12 cellular contexts compared by ENCODE assay signal in the genomic region with DNA sequence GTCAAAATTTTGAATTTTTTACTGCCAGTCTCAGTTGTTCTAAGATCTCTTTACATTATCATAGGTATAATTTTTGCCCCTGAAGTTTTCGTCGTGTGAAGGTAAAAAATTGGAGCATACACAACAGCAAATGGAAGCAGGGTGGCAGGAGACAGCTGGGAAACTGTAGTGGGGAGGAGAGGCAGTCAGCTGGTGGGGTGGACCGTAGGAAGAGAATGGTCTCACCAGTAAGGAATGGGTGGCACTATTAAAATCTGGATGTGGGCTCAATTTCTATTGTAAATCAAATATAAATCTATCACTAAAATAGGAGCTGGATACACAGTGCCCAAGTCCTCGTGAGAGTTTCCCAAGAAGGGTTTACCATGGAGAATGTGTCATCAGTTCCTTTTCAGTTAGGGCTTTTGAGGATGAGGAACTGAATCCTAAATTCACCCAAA. TPM values are rescaled to one million over a fixed set of nuclear protein-coding genes. Genes with fewer than 3 reads are reported as not detected.
A peak's percentile ranks its signal among the peaks of the same experiment; 100 is the strongest.
DNase-seq lines count a peak whose midpoint lies in the region; ATAC-seq and TF ChIP-seq lines count a peak whose summit lies in the region.
"Had no signal": no experiment of that assay in that cellular context is flagged by ENCODE, and none has a peak within 500 bp of the region (broad histone marks: within the 10 kb centered on the region; RNA-seq: fewer than 3 reads in every experiment).

No MANE protein-coding gene starts in this region.

- H3K9ac ChIP-seq in fibroblast of lung (ENCODE audit: insufficient read depth, low read length): no peak overlapping the region

- H3K27ac ChIP-seq in GM23338 (ENCODE audit: low read depth): no peak overlapping the region
- peak overlapping the region; percentile 29 for H3K27ac ChIP-seq in fibroblast of lung (ENCODE audit: insufficient read depth, low read length)
- H3K27ac ChIP-seq in dorsolateral prefrontal cortex: no peak overlapping the region

- H3K9me2 ChIP-seq in GM23338 (ENCODE audit: insufficient read depth): no peaks in the 10 kb centered on the region

- H3K27me3 ChIP-seq in GM23338 (ENCODE audit: insufficient read depth): no peaks in the 10 kb centered on the region
- no peaks in the 10 kb centered on the region for H3K27me3 ChIP-seq in fibroblast of lung (ENCODE audit: control insufficient read depth, insufficient read depth, low read length)
- no peaks in the 10 kb centered on the region for H3K27me3 ChIP-seq in dorsolateral prefrontal cortex

- H3K9me3 ChIP-seq in fibroblast of lung (ENCODE audit: control insufficient read depth, insufficient read depth, low read depth, low read length): no peaks in the 10 kb centered on the region

- H3K4me3 ChIP-seq in GM23338 (no peak overlapping the region), fibroblast of lung (replicated peaks in 1 of 4; ENCODE audit: control extremely low read depth in 1 of 4, insufficient read depth in 1 of 4, low read depth in 3 of 4, low read length in 4 of 4) (no peak overlapping the region), dorsolateral prefrontal cortex (no peak overlapping the region)

- TF ChIP-seq CTCF in GM23338 (conservative IDR thresholded peaks at IDR 0.05; ENCODE audit: low read depth in 2 of 2) (no peak), fibroblast of lung (conservative IDR thresholded peaks at IDR 0.05 in 1 of 2, IDR thresholded peaks at IDR 0.05 in 1 of 2; ENCODE audit: low read depth in 1 of 2, low read length in 2 of 2) (no peak), dorsolateral prefrontal cortex (IDR thresholded peaks at IDR 0.05 in 54 of 56, conservative IDR thresholded peaks at IDR 0.05 in 2 of 56; ENCODE audit: low read depth in 1 of 56, partially characterized antibody in 56 of 56) (no peak)

- H3K4me3 Mint-ChIP-seq in GM23338: no peak overlapping the region
- H3K4me3 Mint-ChIP-seq: activated T-helper 1 cell treated with anti-CD3 and anti-CD28 coated beads, Interleukin-12 subunit alpha, Interleukin-12 subunit beta, Interleukin-2, Interleukin-4 antibody, amounts not matched to agents 30 ng/mL and 10 ng/mL and 1 ng/mL, durations not matched to agents 14 hours and 24 hours and 36 hours had no signal

- H4K20me1 ChIP-seq in GM23338 (replicated peaks; ENCODE audit: insufficient read depth): no peaks in the 10 kb centered on the region
- no peaks in the 10 kb centered on the region for H4K20me1 ChIP-seq in fibroblast of lung (ENCODE audit: control insufficient read depth, extremely low read depth, insufficient read depth, low read length)

- no peaks in the 10 kb centered on the region for H3F3A ChIP-seq in GM23338 (replicated peaks; ENCODE audit: low read depth)

- intact Hi-C loops in sciatic nerve (cut with DNase I): no loop called here
- intact Hi-C loops in dorsolateral prefrontal cortex (cut with DNase I): loop anchor here in 1 of 2 donors (5.0 kb wide), 1 partner anchor 42 kb away; no protein-coding TSS in a partner anchor

- no peak overlapping the region for H3K4me2 ChIP-seq in GM23338
- H3K4me2 ChIP-seq in fibroblast of lung (ENCODE audit: extremely low read depth, insufficient read depth, low read length): no peak overlapping the region

- no peaks in the 10 kb centered on the region for H3K36me3 Mint-ChIP-seq in GM23338 (ENCODE audit: low read depth)

- H3K9me3 Mint-ChIP-seq in GM23338: no peaks in the 10 kb centered on the region
- H3K9me3 Mint-ChIP-seq: activated T-helper 1 cell treated with anti-CD3 and anti-CD28 coated beads, Interleukin-12 subunit alpha, Interleukin-12 subunit beta, Interleukin-2, Interleukin-4 antibody, amounts not matched to agents 30 ng/mL and 10 ng/mL and 1 ng/mL, durations not matched to agents 14 hours and 24 hours and 36 hours had no signal

- H3K27ac Mint-ChIP-seq in GM23338: 0 out of 2 replicates have a peak overlapping the region, but pooled peaks have one; percentile 28
- H3K27ac Mint-ChIP-seq: activated T-helper 1 cell treated with anti-CD3 and anti-CD28 coated beads, Interleukin-12 subunit alpha, Interleukin-12 subunit beta, Interleukin-2, Interleukin-4 antibody, amounts not matched to agents 30 ng/mL and 10 ng/mL and 1 ng/mL, durations not matched to agents 14 hours and 24 hours and 36 hours had no signal

- ATAC-seq in GM23338 (no peak), sciatic nerve (peak; percentile 30)

- H2AFZ ChIP-seq in GM23338 (no peak overlapping the region), fibroblast of lung (ENCODE audit: low read length) (no peak overlapping the region)

- peaks cover 49% of the 10 kb centered on the region for H3K4me1 Mint-ChIP-seq in GM23338

- H3K4me1 ChIP-seq in GM23338 (ENCODE audit: insufficient read depth) (peaks cover 34% of the 10 kb centered on the region), fibroblast of lung (ENCODE audit: control insufficient read depth, extremely low read depth, insufficient read depth, low read length) (peaks cover 29% of the 10 kb centered on the region)

- DNase-seq in GM23338 (ENCODE audit: low spot score) (no peak), NCI-H774 (lab: John Stamatoyannopoulos, UW) (peak; percentile 41), fibroblast of lung (ENCODE audit: low read depth in 2 of 2) (peak in 1 of 2 donors; percentile 38), sciatic nerve (ENCODE audit: low spot score) (no peak), HT-29 (ENCODE audit: low spot score) (no peak), dorsolateral prefrontal cortex (no peak)
- no peak for DNase-seq in stimulated activated CD4-positive, alpha-beta T cell treated with anti-CD3 and anti-CD28 coated beads, Interleukin-4, amount 100 ng/mL, for 4 hours
- no peak for DNase-seq in activated naive CD4-positive, alpha-beta T cell treated with anti-CD3 and anti-CD28 coated beads, Interleukin-2, amount 50 U/mL, for 16 hours
- DNase-seq: effector memory CD4-positive, alpha-beta T cell; GF-D8; T-helper 2 cell had no signal

- peaks cover 4% of the 10 kb centered on the region for H3K27me3 Mint-ChIP-seq in GM23338 (ENCODE audit: insufficient read depth, low read depth, poor library complexity)

- H3K36me3 ChIP-seq in GM23338 (ENCODE audit: insufficient read depth): no peaks in the 10 kb centered on the region
- H3K36me3 ChIP-seq in fibroblast of lung (ENCODE audit: control insufficient read depth, insufficient read depth, low read length): no peaks in the 10 kb centered on the region

- H3K79me2 ChIP-seq in GM23338 (replicated peaks; ENCODE audit: insufficient read depth) (no peaks in the 10 kb centered on the region), fibroblast of lung (ENCODE audit: control insufficient read depth, insufficient read depth, low read length) (no peaks in the 10 kb centered on the region)

TF ChIP-seq in GM23338, 12 proteins besides CTCF, POLR2A, EP300 and RAD21 (continues in another document):
- TF ChIP-seq, protein P1, sequence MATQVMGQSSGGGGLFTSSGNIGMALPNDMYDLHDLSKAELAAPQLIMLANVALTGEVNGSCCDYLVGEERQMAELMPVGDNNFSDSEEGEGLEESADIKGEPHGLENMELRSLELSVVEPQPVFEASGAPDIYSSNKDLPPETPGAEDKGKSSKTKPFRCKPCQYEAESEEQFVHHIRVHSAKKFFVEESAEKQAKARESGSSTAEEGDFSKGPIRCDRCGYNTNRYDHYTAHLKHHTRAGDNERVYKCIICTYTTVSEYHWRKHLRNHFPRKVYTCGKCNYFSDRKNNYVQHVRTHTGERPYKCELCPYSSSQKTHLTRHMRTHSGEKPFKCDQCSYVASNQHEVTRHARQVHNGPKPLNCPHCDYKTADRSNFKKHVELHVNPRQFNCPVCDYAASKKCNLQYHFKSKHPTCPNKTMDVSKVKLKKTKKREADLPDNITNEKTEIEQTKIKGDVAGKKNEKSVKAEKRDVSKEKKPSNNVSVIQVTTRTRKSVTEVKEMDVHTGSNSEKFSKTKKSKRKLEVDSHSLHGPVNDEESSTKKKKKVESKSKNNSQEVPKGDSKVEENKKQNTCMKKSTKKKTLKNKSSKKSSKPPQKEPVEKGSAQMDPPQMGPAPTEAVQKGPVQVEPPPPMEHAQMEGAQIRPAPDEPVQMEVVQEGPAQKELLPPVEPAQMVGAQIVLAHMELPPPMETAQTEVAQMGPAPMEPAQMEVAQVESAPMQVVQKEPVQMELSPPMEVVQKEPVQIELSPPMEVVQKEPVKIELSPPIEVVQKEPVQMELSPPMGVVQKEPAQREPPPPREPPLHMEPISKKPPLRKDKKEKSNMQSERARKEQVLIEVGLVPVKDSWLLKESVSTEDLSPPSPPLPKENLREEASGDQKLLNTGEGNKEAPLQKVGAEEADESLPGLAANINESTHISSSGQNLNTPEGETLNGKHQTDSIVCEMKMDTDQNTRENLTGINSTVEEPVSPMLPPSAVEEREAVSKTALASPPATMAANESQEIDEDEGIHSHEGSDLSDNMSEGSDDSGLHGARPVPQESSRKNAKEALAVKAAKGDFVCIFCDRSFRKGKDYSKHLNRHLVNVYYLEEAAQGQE (IDR thresholded peaks at IDR 0.05; ENCODE audit: unreplicated experiment): no peak
- TF ChIP-seq NANOG (IDR thresholded peaks at IDR 0.05; ENCODE audit: borderline replicate concordance): no peak
- TF ChIP-seq STAT1 (IDR thresholded peaks at IDR 0.05; ENCODE audit: unreplicated experiment): no peak
- no peak for TF ChIP-seq EZH2 (IDR thresholded peaks at IDR 0.05; ENCODE audit: low read depth, unreplicated experiment)
- no peak for TF ChIP-seq ZNF331 (CRISPR knock-in tag; IDR thresholded peaks at IDR 0.05; ENCODE audit: low read depth)
- no peak for TF ChIP-seq JUNB (IDR thresholded peaks at IDR 0.05; ENCODE audit: unreplicated experiment)

RNA-seq across cellular contexts. Expression of a gene that starts 10.3 kb away (rescaled TPM):
- 62.4 and 62.9 TPM in 2 replicates for total RNA-seq in GM23338 (2014; rRNA removed; shearing (Covaris generic))
- 19.4 and 21.5 TPM in 2 replicates for polyA plus RNA-seq in GM23338 (2016; fragmentation: Nextera tagmentation; extraction: Ambion mirVana)
- total RNA-seq in fibroblast of lung: 71.8 and 113 TPM in 2 replicates
- 17.8 and 28.2 TPM in 2 replicates for polyA plus RNA-seq in fibroblast of lung
- 28.9 and 44.7 TPM in 2 replicates for polyA plus RNA-seq in fibroblast of lung (2012)
- 38.6 and 48.1 TPM in 2 replicates for polyA minus RNA-seq in fibroblast of lung (ENCODE audit: low replicate concordance)
- 142 TPM for total RNA-seq in sciatic nerve
- total RNA-seq in HT-29 (2014; rRNA removed; shearing (Covaris generic)): 203 and 235 TPM in 2 replicates
- 100 to 1,000 TPM in 54 of 120 experiments, 10 to 100 TPM in 66; 60.9 to 188 (median 96.3) TPM for total RNA-seq in dorsolateral prefrontal cortex
